In the genomic region with DNA sequence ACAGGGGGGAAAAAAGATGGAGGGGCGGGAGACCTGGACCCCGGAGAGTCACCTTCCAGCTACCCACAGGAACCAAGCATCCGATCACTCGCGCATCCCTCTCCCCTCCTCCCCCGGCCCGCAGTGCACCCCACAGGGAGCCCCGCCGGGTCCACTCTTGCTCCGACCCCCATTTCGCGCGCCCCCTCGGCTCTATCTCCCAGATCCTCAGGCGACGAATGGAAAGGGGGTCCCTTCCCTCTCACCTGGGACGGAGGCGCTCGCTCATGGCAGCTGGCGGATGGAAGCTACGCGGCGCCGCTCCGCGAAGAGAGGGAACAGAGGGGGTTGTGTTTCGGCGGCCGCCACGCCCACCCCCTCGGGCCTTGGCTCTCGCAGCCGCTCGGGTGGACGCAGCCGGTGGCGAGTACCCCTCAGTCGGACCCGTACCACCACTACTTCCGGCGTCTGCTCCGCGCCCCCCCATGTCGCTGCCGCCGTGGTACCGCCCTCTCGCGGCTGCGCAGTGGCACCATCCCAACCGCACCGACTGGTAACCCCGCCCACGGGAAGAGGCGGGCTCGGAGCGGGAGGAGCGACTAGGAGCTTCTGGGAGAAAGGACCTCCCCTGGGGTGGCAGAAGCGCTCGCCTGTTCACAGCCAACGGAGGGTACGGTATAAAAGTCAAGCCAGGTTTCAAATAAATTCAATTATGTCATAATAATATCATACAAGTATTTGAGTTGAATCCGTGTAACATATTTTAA, we compare ENCODE assay signal across 8 cellular contexts. TPM values are rescaled to one million over a fixed set of nuclear protein-coding genes. Genes with fewer than 3 reads are reported as not detected.
DNase-seq lines count a peak whose midpoint lies in the region; ATAC-seq and TF ChIP-seq lines count a peak whose summit lies in the region.

No MANE protein-coding gene starts in this region.

- H3K4me1 ChIP-seq in mammary epithelial cell (ENCODE audit: insufficient read depth, low read length) (peaks cover 37% of the 10 kb centered on the region), iPS-20b (ENCODE audit: insufficient read depth, low read length) (peaks cover 18% of the 10 kb centered on the region)

- H3K36me3 ChIP-seq in mammary epithelial cell (ENCODE audit: insufficient read depth, low read length) (no peaks in the 10 kb centered on the region), iPS-20b (ENCODE audit: insufficient read depth, low read depth, low read length) (peaks cover 28% of the 10 kb centered on the region)

- H3K9me3 ChIP-seq in mammary epithelial cell (replicated peaks; ENCODE audit: insufficient read depth, low read length) = no peaks in the 10 kb centered on the region
- no peaks in the 10 kb centered on the region for H3K9me3 ChIP-seq in iPS-20b (ENCODE audit: insufficient read depth, low read depth, low read length)

- H3K9ac ChIP-seq in mammary epithelial cell (ENCODE audit: insufficient read depth, low read length) (peak overlapping the region; percentile 75), iPS-20b (ENCODE audit: low read depth, low read length) (peak overlapping the region; percentile 83)

- intact Hi-C loops in mammary epithelial cell (cut with micrococcal nuclease) = loop anchor here (1.0 to 5.0 kb wide), 2 partner anchors 36 to 505 kb away; no protein-coding TSS in a partner anchor

- DNase-seq in AG04449 (ENCODE audit: low read depth, low spot score) (peak; percentile 51), NCI-H2196 (lab: John Stamatoyannopoulos, UW; ENCODE audit: unreplicated experiment) (peak; percentile 95), mammary epithelial cell (peak; percentile 90)

- H3K27me3 ChIP-seq in mammary epithelial cell (ENCODE audit: insufficient read depth, low read length) = no peaks in the 10 kb centered on the region
- no peaks in the 10 kb centered on the region for H3K27me3 ChIP-seq in iPS-20b (ENCODE audit: insufficient read depth, low read length)

- peak overlapping the region; percentile 90 for H3K27ac ChIP-seq in VCaP
- H3K27ac ChIP-seq in mammary epithelial cell (ENCODE audit: insufficient read depth, low read depth, low read length) = peak overlapping the region; percentile 72
- peak overlapping the region; percentile 43 for H3K27ac ChIP-seq in iPS-20b (ENCODE audit: low read length)
- H3K27ac ChIP-seq in skin epidermis = peak overlapping the region; percentile 42 to 99 (median 91)

- in situ Hi-C loops in mammary epithelial cell (cut with MboI; ENCODE audit: low sequenced_read_pairs in 2 of 2) = no loop called here

- H3K4me2 ChIP-seq in mammary epithelial cell (ENCODE audit: insufficient read depth, low read depth, low read length) = peak overlapping the region; percentile 89

- TF ChIP-seq CTCF in AG04449 (IDR thresholded peaks at IDR 0.05; ENCODE audit: insufficient read depth, low read length, missing control alignments) (no peak), VCaP (conservative IDR thresholded peaks at IDR 0.05) (0 out of 2 replicates have a peak, but pooled peaks have one; percentile 14), mammary epithelial cell (conservative IDR thresholded peaks at IDR 0.05 in 1 of 2, IDR thresholded peaks at IDR 0.05 in 1 of 2; ENCODE audit: extremely low read depth in 1 of 2, insufficient read depth in 1 of 2, low read depth in 1 of 2, low read length in 2 of 2) (peak in 1 of 2 donors; percentile 25)

- H3K4me3 ChIP-seq in AG04449 (ENCODE audit: low read depth, low read length) (peak overlapping the region; percentile 93), mammary epithelial cell (replicated peaks in 1 of 3; ENCODE audit: insufficient read depth in 1 of 3, low read depth in 2 of 3, low read length in 3 of 3) (peak overlapping the region; percentile 95 to 100 (median 99)), iPS-20b (ENCODE audit: low read length) (peak overlapping the region; percentile 80), skin epidermis (peak overlapping the region; percentile 69 to 100 (median 97))

- H3K79me2 ChIP-seq in mammary epithelial cell (ENCODE audit: insufficient read depth, low read length) = peaks cover 67% of the 10 kb centered on the region

- H2AFZ ChIP-seq in mammary epithelial cell (ENCODE audit: low read depth, low read length) = peak overlapping the region; percentile 92

- H4K20me1 ChIP-seq in mammary epithelial cell (ENCODE audit: insufficient read depth, low read length) = no peaks in the 10 kb centered on the region

- CTCF ChIA-PET in AG04449 (lab: Yijun Ruan, JAX) (interaction anchor here (0.6 to 9.6 kb wide), 14 partner anchors 14 to 672 kb away, joined by 3 to 86 read pairs (median 4); a partner anchor contains a TSS), mammary epithelial cell (lab: Charles Lee; ENCODE audit: low non-redundant PET) (interaction anchor here (0.6 to 0.7 kb wide), 2 partner anchors 138 to 581 kb away, joined by 3 to 5 read pairs; no protein-coding TSS in a partner anchor)

- 3% methylated on average over 15 of the region's 63 CpGs for WGBS in mammary epithelial cell (ENCODE audit: low coverage, missing lambda C conversion rate)

- dilution Hi-C loops in mammary epithelial cell (cut with HindIII; ENCODE audit: low sequenced_read_pairs) = no loop called here

- POLR2A ChIA-PET in AG04449 (lab: Yijun Ruan, JAX) = interaction anchor here (0.6 to 1.0 kb wide), 4 partner anchors 18 to 971 kb away, joined by 3 read pairs; no protein-coding TSS in a partner anchor

- no TSS peak for BruUV-seq in mammary epithelial cell (replicated peaks; lab: Mats Ljungman, UMichigan)

- ATAC-seq in GM18870 (IDR thresholded peaks at IDR 0.05; ENCODE audit: unreplicated experiment) = peak; percentile 53
- peak; percentile 75 for ATAC-seq in HG03108 (IDR thresholded peaks at IDR 0.05; ENCODE audit: unreplicated experiment)

RNA-seq across cellular contexts. Expression of a gene that starts 29.7 kb away (rescaled TPM):
- total RNA-seq in mammary epithelial cell = not detected
- polyA plus RNA-seq in mammary epithelial cell = not detected
- not detected for polyA minus RNA-seq in mammary epithelial cell

RNA-seq across cellular contexts. Expression of a gene that starts 39.2 kb away (rescaled TPM):
- total RNA-seq in mammary epithelial cell = 10 to 100 TPM; 23.3 to 35.2 TPM
- 12.8 TPM for polyA plus RNA-seq in mammary epithelial cell
- polyA minus RNA-seq in mammary epithelial cell = 19.9 TPM

Comparison
In these comparisons a context has a peak if more than half of its experiments do, and no peak if none do; other contexts are left out.
1. Peak in every context shown above with its lines: DNase-seq, ATAC-seq, H3K4me3 ChIP-seq and H3K27ac ChIP-seq.